In genomic region chr21:32367158-32367557, GRCh38 we compare ENCODE assay signal across 15 cellular contexts. TPM values are rescaled to one million over a fixed set of nuclear protein-coding genes. Genes with fewer than 3 reads are reported as not detected.
DNase-seq lines count a peak whose midpoint lies in the region; ATAC-seq and TF ChIP-seq lines count a peak whose summit lies in the region.
"Had no signal": no experiment of that assay in that cellular context is flagged by ENCODE, and none has a peak within 500 bp of the region (broad histone marks: within the 10 kb centered on the region; RNA-seq: fewer than 3 reads in every experiment).

No MANE protein-coding gene starts in this region.

- ATAC-seq in gastrocnemius medialis: peak in 1 of 2 donors; percentile 53
- ATAC-seq: Right ventricle myocardium inferior had no signal

- no peak overlapping the region for H4K91ac ChIP-seq in neuronal stem cell (ENCODE audit: low read depth, low read length, poor library complexity)

- H3K79me1 ChIP-seq in neuronal stem cell (ENCODE audit: low read depth, low read length): no peaks in the 10 kb centered on the region

- no peak overlapping the region for H2AK5ac ChIP-seq in neuronal stem cell (ENCODE audit: low read depth, low read length)

- peaks cover 7% of the 10 kb centered on the region; the same call in 1 of the 2 replicates for H3K79me2 ChIP-seq in KMS-11 (ENCODE audit: insufficient read depth, low read depth)

- no peak overlapping the region for H2BK5ac ChIP-seq in neuronal stem cell (ENCODE audit: low read length)

- no peak overlapping the region for H3K4me3 ChIP-seq in KMS-11 (IDR thresholded peaks at IDR 0.05; ENCODE audit: insufficient read depth, low read depth, low read length)
- H3K4me3 ChIP-seq in ascending aorta: no peak overlapping the region
- H3K4me3 ChIP-seq in gastrocnemius medialis: no peak overlapping the region
- no peak overlapping the region for H3K4me3 ChIP-seq in neuronal stem cell (ENCODE audit: low read length in 2 of 2)
- H3K4me3 ChIP-seq: MG63 had no signal

- no peak overlapping the region for H3K18ac ChIP-seq in neuronal stem cell (ENCODE audit: low read length)

- no peaks in the 10 kb centered on the region for H4K20me1 ChIP-seq in KMS-11 (ENCODE audit: insufficient read depth)

- no peak overlapping the region for H2BK12ac ChIP-seq in neuronal stem cell (ENCODE audit: low read length)

- peak overlapping the region; percentile 71; the same call in 1 of the 2 replicates for H3K27ac ChIP-seq in KMS-11
- peak overlapping the region; percentile 17 to 33 for H3K27ac ChIP-seq in ascending aorta
- H3K27ac ChIP-seq in gastrocnemius medialis: peak overlapping the region; percentile 23 to 65 (median 52)
- H3K27ac ChIP-seq in neuronal stem cell (replicated peaks; ENCODE audit: low read length): no peak overlapping the region

- no CpG with 5 or more reads among the region's 1 CpG for WGBS in neuronal stem cell (ENCODE audit: extremely low coverage in 2 of 2, insufficient read length in 2 of 2, insufficient replicate concordance in 1 of 2), 2 donors

- no peak overlapping the region for H3K4ac ChIP-seq in neuronal stem cell (ENCODE audit: low read length)

- H2AFZ ChIP-seq in KMS-11 (ENCODE audit: low read depth): no peak overlapping the region
- H2AFZ ChIP-seq in neuronal stem cell (ENCODE audit: low read length): no peak overlapping the region

- no peak overlapping the region for H3K9ac ChIP-seq in KMS-11
- no peak overlapping the region for H3K9ac ChIP-seq in neuronal stem cell (ENCODE audit: low read depth, low read length, poor library complexity)

- intact Hi-C loops in ascending aorta (cut with DNase I) (no loop called here), gastrocnemius medialis (cut with DNase I; ENCODE audit: low total_unique reads) (no loop called here)

- no peak overlapping the region for H2BK120ac ChIP-seq in neuronal stem cell (ENCODE audit: low read depth, low read length)

- in situ Hi-C loops in gastrocnemius medialis (cut with MboI; ENCODE audit: low sequenced_read_pairs in 4 of 4): no loop called here

- H3K36me3 ChIP-seq in KMS-11 (ENCODE audit: insufficient read depth) (peaks cover 8% of the 10 kb centered on the region; the same call in 1 of the 2 replicates), ascending aorta (peaks cover 74 to 75% of the 10 kb centered on the region in 2 donors), gastrocnemius medialis (peaks cover 0 to 84% of the 10 kb centered on the region in 2 donors), neuronal stem cell (replicated peaks in 1 of 2; ENCODE audit: control insufficient read depth in 2 of 2, insufficient read depth in 2 of 2, low read length in 2 of 2) (peaks cover 34 to 96% of the 10 kb centered on the region in 2 donors)

- H3K9me3 ChIP-seq in ascending aorta: no peaks in the 10 kb centered on the region
- no peaks in the 10 kb centered on the region for H3K9me3 ChIP-seq in gastrocnemius medialis
- H3K9me3 ChIP-seq in neuronal stem cell (replicated peaks in 1 of 2; ENCODE audit: control insufficient read depth in 2 of 2, insufficient read depth in 1 of 2, low read depth in 1 of 2, low read length in 2 of 2): no peaks in the 10 kb centered on the region
- H3K9me3 ChIP-seq: MG63 had no signal

- H3K4me1 ChIP-seq in KMS-11 (ENCODE audit: low read depth, poor library complexity, severe bottlenecking): peaks cover 69% of the 10 kb centered on the region
- H3K4me1 ChIP-seq in ascending aorta: peaks cover 0 to 23% of the 10 kb centered on the region in 2 donors
- peaks cover 0 to 2% of the 10 kb centered on the region in 2 donors for H3K4me1 ChIP-seq in gastrocnemius medialis
- H3K4me1 ChIP-seq in neuronal stem cell (ENCODE audit: control insufficient read depth in 2 of 2, insufficient read depth in 1 of 2, low read depth in 1 of 2, low read length in 2 of 2): peaks cover 2 to 4% of the 10 kb centered on the region in 2 donors

- no peak overlapping the region for H4K8ac ChIP-seq in neuronal stem cell (ENCODE audit: low read depth, low read length)

- TF ChIP-seq POLR2A in gastrocnemius medialis (IDR thresholded peaks at IDR 0.05): no peak

- H3K4me2 ChIP-seq in KMS-11: peak overlapping the region; percentile 59; the same call in 1 of the 2 replicates
- no peak overlapping the region for H3K4me2 ChIP-seq in neuronal stem cell (ENCODE audit: insufficient read depth, low read length, poor library complexity, severe bottlenecking)

- no peak for TF ChIP-seq CTCF in KMS-11 (conservative IDR thresholded peaks at IDR 0.05; ENCODE audit: low read depth, low read length)
- TF ChIP-seq CTCF in ascending aorta (IDR thresholded peaks at IDR 0.05): no peak
- TF ChIP-seq CTCF in gastrocnemius medialis (IDR thresholded peaks at IDR 0.05 in 4 of 5, conservative IDR thresholded peaks at IDR 0.05 in 1 of 5): no peak

- no peak overlapping the region for H3K14ac ChIP-seq in neuronal stem cell (ENCODE audit: low read length)

- no peak overlapping the region for H3K23ac ChIP-seq in neuronal stem cell (ENCODE audit: low read depth, low read length, poor library complexity)

- H2BK15ac ChIP-seq in neuronal stem cell (ENCODE audit: low read length): no peak overlapping the region

- DNase-seq in ascending aorta (ENCODE audit: low spot score in 2 of 2) (no peak), fibroblast of gingiva (ENCODE audit: low read depth) (peak; percentile 43), gastrocnemius medialis (no peak), AG08396 (ENCODE audit: low spot score) (no peak), neuronal stem cell (ENCODE audit: low spot score) (no peak), NCI-H526 treated with DMSO at 0.1 percent for 48 hours (lab: John Stamatoyannopoulos, UW) (no peak)
- DNase-seq: CD4-positive, alpha-beta T cell; DMS79; KBM-7; MG63; NCI-H1105 treated with DMSO at 0.1 percent for 48 hours; NCI-H187; NCI-H748 treated with DMSO at 0.1 percent for 48 hours had no signal

- H3K27me3 ChIP-seq in KMS-11 (ENCODE audit: insufficient read depth, low read depth) (no peaks in the 10 kb centered on the region), ascending aorta (no peaks in the 10 kb centered on the region), gastrocnemius medialis (no peaks in the 10 kb centered on the region), neuronal stem cell (ENCODE audit: control insufficient read depth in 3 of 3, insufficient read depth in 3 of 3, low read depth in 1 of 3, low read length in 3 of 3) (no peaks in the 10 kb centered on the region)
- H3K27me3 ChIP-seq: MG63 had no signal

RNA-seq across cellular contexts. Expression of gene URB1, which starts 25.7 kb away (rescaled TPM):
- total RNA-seq in ascending aorta (35.4 TPM), gastrocnemius medialis (10 to 100 TPM; 13.7 to 17.7 (median 15.2) TPM)
- 2.6 TPM for polyA plus RNA-seq in neuronal stem cell (2013, experiment 1 of 2)
- polyA plus RNA-seq in neuronal stem cell (2013, experiment 2 of 2): 2.8 TPM

RNA-seq across cellular contexts. Expression of gene EVA1C, which starts 45.3 kb away (rescaled TPM):
- 147 TPM for total RNA-seq in ascending aorta
- 10 to 100 TPM in 2 of 4 donors, 1 to 10 TPM in 2; 9.2 to 15.8 (median 12.1) TPM for total RNA-seq in gastrocnemius medialis
- polyA plus RNA-seq in neuronal stem cell (2013, experiment 1 of 2): 0.17 TPM
- polyA plus RNA-seq in neuronal stem cell (2013, experiment 2 of 2): 0.33 TPM
